ENCODE assay signal across 14 cellular contexts in the genomic region with DNA sequence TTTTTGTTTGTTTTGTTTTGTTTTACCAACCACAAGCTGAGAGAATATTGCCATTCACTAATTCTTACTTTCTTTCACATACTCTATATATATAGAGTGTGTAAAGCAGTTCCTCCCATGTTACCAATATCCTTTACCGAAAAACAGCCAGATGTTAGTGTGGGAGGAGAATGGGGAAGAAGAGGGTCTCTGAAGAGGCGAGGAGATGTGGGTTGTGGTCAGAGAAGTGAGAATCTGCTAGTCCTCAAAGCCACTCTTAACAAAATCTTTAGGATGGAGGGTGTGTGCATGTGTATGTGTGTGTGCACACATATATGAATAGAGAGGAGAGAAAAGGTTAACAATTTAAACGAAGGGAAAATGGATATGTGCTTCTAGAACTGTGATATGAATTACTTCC.
DNase-seq lines count a peak whose midpoint lies in the region; ATAC-seq, FAIRE-seq and TF ChIP-seq lines count a peak whose summit lies in the region.
"Had no signal": no experiment of that assay in that cellular context is flagged by ENCODE, and none has a peak within 500 bp of the region (broad histone marks: within the 10 kb centered on the region; RNA-seq: fewer than 3 reads in every experiment).

No MANE protein-coding gene starts in this region.

- peaks cover 4% of the 10 kb centered on the region for H3K4me1 Mint-ChIP-seq in memory B cell
- H3K4me1 Mint-ChIP-seq: WTC11 had no signal

- no peaks in the 10 kb centered on the region for H3K27me3 Mint-ChIP-seq in memory B cell
- H3K27me3 Mint-ChIP-seq: naive thymus-derived CD8-positive, alpha-beta T cell had no signal

- DNase-seq in CMK (ENCODE audit: low read depth) (peak; percentile 54), GM12892 (ENCODE audit: insufficient read length) (no peak), Panc1 (ENCODE audit: low read depth, low spot score) (no peak), memory B cell (ENCODE audit: low spot score in 2 of 2) (no peak), H7 (no peak), NCI-H524 treated with DMSO at 0.1 percent for 48 hours (lab: John Stamatoyannopoulos, UW) (no peak), HUDEP-2 (lab: John Stamatoyannopoulos, UW; ENCODE audit: unreplicated experiment in 76 of 76) (no peak)
- DNase-seq: activated T-cell treated with anti-CD3 and anti-CD28 coated beads, Interleukin-2, amount 50 U/mL, for 1 hour; effector CD4-positive, alpha-beta T cell; HFFc6; MG63; naive thymus-derived CD8-positive, alpha-beta T cell had no signal

- peak overlapping the region; percentile 92 for H3K27ac ChIP-seq in Panc1 (ENCODE audit: low read length)
- H3K27ac ChIP-seq: vagina had no signal

- H3K4me3 ChIP-seq in Panc1 (ENCODE audit: low read depth in 2 of 2, low read length in 2 of 2) (no peak overlapping the region), H7 (ENCODE audit: insufficient read depth, low read depth, low read length) (no peak overlapping the region)
- H3K4me3 ChIP-seq: MG63, vagina had no signal

- no peak for TF ChIP-seq POLR2A in GM12892 (IDR thresholded peaks at IDR 0.05; ENCODE audit: low read depth, low read length)

- POLR2A ChIA-PET in Panc1 (lab: Charles Lee) = interaction anchor here (0.6 kb wide), 1 partner anchor 26 kb away, joined by 7 read pairs; no protein-coding TSS in a partner anchor

- in situ Hi-C loops in Panc1 (cut with HindIII; ENCODE audit: low pct_unique_long_range_greater_than_20kb, low sequenced_read_pairs) = no loop called here

- intact Hi-C loops in Panc1 (cut with micrococcal nuclease; ENCODE audit: unreplicated experiment) = no loop called here

- CTCF ChIA-PET in Panc1 (lab: Charles Lee) = no interaction called here

- no peaks in the 10 kb centered on the region for H3K9me3 Mint-ChIP-seq in memory B cell
- H3K9me3 Mint-ChIP-seq: HFFc6; naive thymus-derived CD8-positive, alpha-beta T cell; WTC11 had no signal

- no peak for ATAC-seq in Panc1
- no peak for ATAC-seq in memory B cell (ENCODE audit: low read depth)
- ATAC-seq: naive thymus-derived CD8-positive, alpha-beta T cell; WTC11 had no signal

- TF ChIP-seq CTCF in Panc1 (IDR thresholded peaks at IDR 0.05) = no peak

- TSS peak; percentile 16 for BruUV-seq in Panc1 (replicated peaks; lab: Mats Ljungman, UMichigan)

- peaks cover 4% of the 10 kb centered on the region; the same call in 1 of the 2 replicates for H3K36me3 ChIP-seq in Panc1 (ENCODE audit: control insufficient read depth, insufficient read depth, low read length)
- peaks cover 1% of the 10 kb centered on the region; the same call in 1 of the 2 replicates for H3K36me3 ChIP-seq in H7 (replicated peaks; ENCODE audit: control insufficient read depth, insufficient read depth, low read length)

- no peaks in the 10 kb centered on the region for H3K9me3 ChIP-seq in Panc1 (ENCODE audit: control insufficient read depth, insufficient read depth, low read depth, low read length)
- H3K9me3 ChIP-seq: MG63, vagina had no signal

- H3K27me3 ChIP-seq in Panc1 (ENCODE audit: control insufficient read depth, insufficient read depth, low read length) = no peaks in the 10 kb centered on the region
- H3K27me3 ChIP-seq in H7 (ENCODE audit: control insufficient read depth, insufficient read depth, low read length) = no peaks in the 10 kb centered on the region
- H3K27me3 ChIP-seq: MG63, vagina had no signal

- peak overlapping the region; percentile 35 for H3K27ac Mint-ChIP-seq in memory B cell
- H3K27ac Mint-ChIP-seq: HFFc6, WTC11 had no signal

- H3K36me3 Mint-ChIP-seq in memory B cell = peaks cover 18% of the 10 kb centered on the region

- FAIRE-seq in GM12892 (lab: Jason Lieb, UNC) = peak; percentile 30

- H3K4me1 ChIP-seq in Panc1 (ENCODE audit: control insufficient read depth, insufficient read depth, low read length) = peaks cover 19% of the 10 kb centered on the region
- H3K4me1 ChIP-seq: vagina had no signal

- no peak overlapping the region for H3K4me3 Mint-ChIP-seq in memory B cell
- H3K4me3 Mint-ChIP-seq: HFFc6; naive thymus-derived CD8-positive, alpha-beta T cell; WTC11 had no signal
